In genomic region chr1:1658583-1659549, GRCh38 we compare ENCODE assay signal across 8 cellular contexts. TPM values are rescaled to one million over a fixed set of nuclear protein-coding genes. Genes with fewer than 3 reads are reported as not detected.
A peak's percentile ranks its signal among the peaks of the same experiment; 100 is the strongest.
DNase-seq lines count a peak whose midpoint lies in the region; ATAC-seq, FAIRE-seq and TF ChIP-seq lines count a peak whose summit lies in the region.
"Not testable (repeated sequence)": the region's sequence is repeated elsewhere in the genome, so short reads cannot be mapped to it uniquely, and the experiment has no call there.

CDK11B (minus strand) TSS chr1:1659004; CDS start chr1:1657485, 1,519 bp downstream.

- H3K9me3 ChIP-seq in BE2C, result not testable (repeated sequence)

- peak within 1 kb of the TSS; percentile 99 for H3K27ac Mint-ChIP-seq in activated CD4-positive, alpha-beta T cell treated with anti-CD3 and anti-CD28 coated beads for 36 hours

- H3K4me3 ChIP-seq in BE2C (ENCODE audit: low read depth, low read length), result peak within 1 kb of the TSS; percentile 53
- peak within 1 kb of the TSS; percentile 81 for H3K4me3 ChIP-seq in choroid plexus epithelial cell (ENCODE audit: low read depth, low read length)

- not testable (repeated sequence) for H3K4me1 Mint-ChIP-seq in activated CD4-positive, alpha-beta T cell treated with anti-CD3 and anti-CD28 coated beads for 36 hours

- CTCF ChIA-PET in activated CD4-positive, alpha-beta T cell treated with anti-CD3 and anti-CD28 coated beads for 36 hours (lab: Charles Lee), result not testable (repeated sequence)

- TF ChIP-seq CTCF in BE2C (IDR thresholded peaks at IDR 0.05; ENCODE audit: low read depth, low read length) (0 out of 2 replicates have a peak, but pooled peaks have one; percentile 14), choroid plexus epithelial cell (conservative IDR thresholded peaks at IDR 0.05; ENCODE audit: low read depth, low read length) (peak; percentile 15)

- DNase-seq in BE2C (peak; percentile 97), GM19239 (ENCODE audit: insufficient read length, low spot score) (peak; percentile 86), NCI-H524 (lab: John Stamatoyannopoulos, UW) (peak; percentile 76 to 87), choroid plexus epithelial cell (ENCODE audit: low read depth) (peak; percentile 95), kidney tubule cell (ENCODE audit: low spot score) (peak; percentile 98)
- DNase-seq in activated CD4-positive, alpha-beta T cell treated with anti-CD3 and anti-CD28 coated beads for 36 hours, result peak; percentile 96
- peak; percentile 81 to 99 (median 98) for DNase-seq in stimulated activated CD4-positive, alpha-beta T cell treated with anti-CD3 and anti-CD28 coated beads, Interleukin-1b, Interleukin-23, amount 100 ng/mL, for 24 hours (ENCODE audit: low read depth in 4 of 4, low spot score in 1 of 4)

- intact Hi-C loops in activated CD4-positive, alpha-beta T cell treated with anti-CD3 and anti-CD28 coated beads for 36 hours (cut with DNase I, micrococcal nuclease), result loop anchor here in 1 of 2 experiments (1.0 to 5.0 kb wide), 10 partner anchors 28 to 284 kb away; partner anchors contain the start of genes ATAD3B, AURKAIP1, CCNL2 and GNB1

- peak; percentile 58 for ATAC-seq in HG03457 (IDR thresholded peaks at IDR 0.05; ENCODE audit: unreplicated experiment)
- ATAC-seq in activated CD4-positive, alpha-beta T cell treated with anti-CD3 and anti-CD28 coated beads for 36 hours, result peak; percentile 95

- H3K36me3 ChIP-seq in BE2C, result peaks cover 25% of the 10 kb centered on the region

- peak; percentile 98 for FAIRE-seq in GM19239 (lab: Jason Lieb, UNC)

- POLR2A ChIA-PET in activated CD4-positive, alpha-beta T cell treated with anti-CD3 and anti-CD28 coated beads for 36 hours (lab: Charles Lee), result interaction anchor here (0.7 kb wide), 1 partner anchor 56 kb away, joined by 4 read pairs; no protein-coding TSS in a partner anchor

- not testable (repeated sequence) for H3K27me3 Mint-ChIP-seq in activated CD4-positive, alpha-beta T cell treated with anti-CD3 and anti-CD28 coated beads for 36 hours

- not testable (repeated sequence) for H3K27me3 ChIP-seq in BE2C

- H3K36me3 Mint-ChIP-seq in activated CD4-positive, alpha-beta T cell treated with anti-CD3 and anti-CD28 coated beads for 36 hours (ENCODE audit: low read depth), result peaks cover 11% of the 10 kb centered on the region

- not testable (repeated sequence) for H3K9me3 Mint-ChIP-seq in activated CD4-positive, alpha-beta T cell treated with anti-CD3 and anti-CD28 coated beads for 36 hours (ENCODE audit: low read depth)

- peak within 1 kb of the TSS; percentile 90 for H3K4me3 Mint-ChIP-seq in activated CD4-positive, alpha-beta T cell treated with anti-CD3 and anti-CD28 coated beads for 36 hours

- H3K4me1 ChIP-seq in BE2C, result not testable (repeated sequence)

RNA-seq across cellular contexts. Expression of gene CDK11B, which starts in this region (rescaled TPM):
- polyA plus RNA-seq in BE2C (2012; ENCODE audit: insufficient read depth, insufficient read length, low read depth), result 163 TPM
- total RNA-seq in activated CD4-positive, alpha-beta T cell treated with anti-CD3 and anti-CD28 coated beads for 36 hours, result 10 to 100 TPM; 36.3 to 38.8 TPM

Comparison
In these comparisons a context has a peak if more than half of its experiments do, and no peak if none do; other contexts are left out.
1. Peak in every context shown above with its lines: DNase-seq, ATAC-seq and H3K4me3 ChIP-seq.